Comparison of ENCODE assay signal across 8 cellular contexts in genomic region chr6:25963426-25964123, GRCh38. TPM values are rescaled to one million over a fixed set of nuclear protein-coding genes. Genes with fewer than 3 reads are reported as not detected.
DNase-seq lines count a peak whose midpoint lies in the region; ATAC-seq and TF ChIP-seq lines count a peak whose summit lies in the region.

No MANE protein-coding gene starts in this region.

- intact Hi-C loops in prostate gland (cut with DNase I): no loop called here

- peaks cover 39% of the 10 kb centered on the region for H3K36me3 ChIP-seq in SJSA1
- no peaks in the 10 kb centered on the region for H3K36me3 ChIP-seq in prostate gland

- no peak for DNase-seq in activated T-cell treated with anti-CD3 and anti-CD28 coated beads, Interleukin-2, amount 50 U/mL, for 4 hours
- DNase-seq in activated T-cell treated with anti-CD3 and anti-CD28 coated beads for 4 hours (no peak), SJSA1 (ENCODE audit: low read depth in 1 of 2, low spot score in 2 of 2) (peak in 1 of 2 experiments; percentile 19), fibroblast of the conjunctiva (ENCODE audit: low read depth) (peak; percentile 9), prostate gland (ENCODE audit: low spot score) (peak; percentile 33), substantia nigra (lab: John Stamatoyannopoulos, UW) (no peak)

- H3K36me3 Mint-ChIP-seq in activated T-cell treated with anti-CD3 and anti-CD28 coated beads, Interleukin-2, amount 50 U/mL, for 4 hours (ENCODE audit: insufficient read depth): peaks cover 30% of the 10 kb centered on the region

- peaks cover 87% of the 10 kb centered on the region for H3K4me1 Mint-ChIP-seq in activated T-cell treated with anti-CD3 and anti-CD28 coated beads, Interleukin-2, amount 50 U/mL, for 4 hours (ENCODE audit: low read depth)

- WGBS in prostate gland: 5% methylated on average over 6 of the region's 6 CpGs

- H3K27ac ChIP-seq in SJSA1 (0 out of 2 replicates have a peak overlapping the region, but pooled peaks have one; percentile 1), prostate gland (peak overlapping the region; percentile 92), substantia nigra (ENCODE audit: low read depth, low read length, poor library complexity, severe bottlenecking) (no peak overlapping the region)

- H3K9me3 Mint-ChIP-seq in activated T-cell treated with anti-CD3 and anti-CD28 coated beads, Interleukin-2, amount 50 U/mL, for 4 hours: peaks cover 12% of the 10 kb centered on the region

- H3K4me3 Mint-ChIP-seq in activated T-cell treated with anti-CD3 and anti-CD28 coated beads, Interleukin-2, amount 50 U/mL, for 4 hours: peak overlapping the region; percentile 95

- no peaks in the 10 kb centered on the region; the same call in 1 of the 2 replicates for H3K9me3 ChIP-seq in SJSA1 (replicated peaks)
- H3K9me3 ChIP-seq in prostate gland: no peaks in the 10 kb centered on the region

- H3K4me1 ChIP-seq in SJSA1 (replicated peaks) (peaks cover 13% of the 10 kb centered on the region), prostate gland (replicated peaks) (no peaks in the 10 kb centered on the region)

- no peak for ATAC-seq in activated T-cell treated with anti-CD3 and anti-CD28 coated beads, Interleukin-2, amount 50 U/mL, for 4 hours
- ATAC-seq in HG03457 (IDR thresholded peaks at IDR 0.05; ENCODE audit: unreplicated experiment): no peak
- ATAC-seq in HG02610 (IDR thresholded peaks at IDR 0.05; ENCODE audit: unreplicated experiment): no peak

- no peak for TF ChIP-seq POLR2A in prostate gland (IDR thresholded peaks at IDR 0.05)

- no peak for TF ChIP-seq CTCF in prostate gland (IDR thresholded peaks at IDR 0.05)

- no peaks in the 10 kb centered on the region for H3K27me3 ChIP-seq in SJSA1 (replicated peaks)
- no peaks in the 10 kb centered on the region for H3K27me3 ChIP-seq in prostate gland (replicated peaks; ENCODE audit: insufficient read depth)

- peak overlapping the region; percentile 47 for H3K4me3 ChIP-seq in SJSA1
- H3K4me3 ChIP-seq in prostate gland: peak overlapping the region; percentile 51

- H3K27me3 Mint-ChIP-seq in activated T-cell treated with anti-CD3 and anti-CD28 coated beads, Interleukin-2, amount 50 U/mL, for 4 hours (ENCODE audit: low read depth): no peaks in the 10 kb centered on the region

RNA-seq across cellular contexts. Expression of gene TRIM38, which starts 1.0 kb away (rescaled TPM):
- total RNA-seq in activated T-cell treated with anti-CD3 and anti-CD28 coated beads, Interleukin-2, amount 50 U/mL, for 4 hours: 10 to 100 TPM in 2 of 3 donors, 1 to 10 TPM in 1; 9.3 to 14.5 (median 11.3) TPM
- 7.0 and 7.2 TPM in 2 replicates for total RNA-seq in SJSA1 (2014; rRNA removed; shearing (Covaris generic))
- 10 to 100 TPM in 1 of 2 donors, 1 to 10 TPM in 1; 8.7 to 12.0 TPM for total RNA-seq in prostate gland

RNA-seq across cellular contexts. Expression of gene SLC17A2, which starts 33.1 kb away (rescaled TPM):
- under 1 TPM in 1 of 3 donors, not detected in 2; 0.33 TPM for total RNA-seq in activated T-cell treated with anti-CD3 and anti-CD28 coated beads, Interleukin-2, amount 50 U/mL, for 4 hours
- total RNA-seq in SJSA1 (2014; rRNA removed; shearing (Covaris generic)): not detected in 2 replicates
- total RNA-seq in prostate gland: not detected

Comparison
In these comparisons a context has a peak if more than half of its experiments do, and no peak if none do; other contexts are left out.
1. DNase-seq: peak in fibroblast of the conjunctiva (single experiment) and prostate gland (single experiment); none in activated T-cell treated with anti-CD3 and anti-CD28 coated beads, Interleukin-2, amount 50 U/mL, for 4 hours (single experiment), activated T-cell treated with anti-CD3 and anti-CD28 coated beads for 4 hours (single experiment) and substantia nigra (0 of 49).